12 cellular contexts compared by ENCODE assay signal in genomic region chr12:52971701-52972329, GRCh38. TPM values are rescaled to one million over a fixed set of nuclear protein-coding genes. Genes with fewer than 3 reads are reported as not detected.
DNase-seq lines count a peak whose midpoint lies in the region; TF ChIP-seq lines count a peak whose summit lies in the region.
"Had no signal": no experiment of that assay in that cellular context is flagged by ENCODE, and none has a peak within 500 bp of the region (broad histone marks: within the 10 kb centered on the region; RNA-seq: fewer than 3 reads in every experiment).

No MANE protein-coding gene starts in this region.

- H3K27ac ChIP-seq in HEK293 (ENCODE audit: extremely low read depth, low read depth, low read length) (no peak overlapping the region; the same call in 1 of the 2 replicates), thyroid gland (peak overlapping the region in 2 of 3 donors; percentile 4 to 53), testis (no peak overlapping the region)

- H3K36me3 ChIP-seq in HEK293 (ENCODE audit: control insufficient read depth in 2 of 2, insufficient read depth in 1 of 2, low read length in 2 of 2) (no peaks in the 10 kb centered on the region), thyroid gland (no peaks in the 10 kb centered on the region), testis (ENCODE audit: low read depth, missing control alignments) (no peaks in the 10 kb centered on the region)

- CTCF ChIA-PET in HEK293 (lab: Yijun Ruan, JAX) = interaction anchor here (0.6 to 3.2 kb wide), 9 partner anchors 9 to 757 kb away, joined by 3 to 24 read pairs (median 6); partner anchors contain the start of gene KRT8

- POLR2A ChIA-PET in HEK293 (lab: Yijun Ruan, JAX) = interaction anchor here (0.6 to 5.1 kb wide), 5 partner anchors 22 to 75 kb away, joined by 4 to 48 read pairs (median 6); partner anchors contain the start of genes KRT18 and KRT8

- H3K27me3 ChIP-seq in thyroid gland (no peaks in the 10 kb centered on the region), testis (no peaks in the 10 kb centered on the region)

- TF ChIP-seq CTCF in HEK293 (tag by site-specific recombination; IDR thresholded peaks at IDR 0.05) (no peak), fibroblast of pulmonary artery (IDR thresholded peaks at IDR 0.05; ENCODE audit: low read length, missing control alignments) (no peak), thyroid gland (IDR thresholded peaks at IDR 0.05) (no peak), testis (IDR thresholded peaks at IDR 0.05) (no peak)

- TF ChIP-seq POLR2A in thyroid gland (IDR thresholded peaks at IDR 0.05) (no peak), testis (IDR thresholded peaks at IDR 0.05) (no peak)

- WGBS in thyroid gland, 2 donors = 85 to 94% methylated on average over 8 of the region's 8 CpGs
- WGBS in testis, 2 donors = 73 to 80% methylated on average over 7 to 8 of the region's 8 CpGs

- intact Hi-C loops in thyroid gland (cut with DNase I) (no loop called here), testis (cut with DNase I; ENCODE audit: low total_unique reads) (no loop called here)

- H3K9me3 ChIP-seq in HEK293 (ENCODE audit: control insufficient read depth, insufficient read depth, low read depth, low read length) = no peaks in the 10 kb centered on the region
- H3K9me3 ChIP-seq in thyroid gland = no peaks in the 10 kb centered on the region
- no peaks in the 10 kb centered on the region for H3K9me3 ChIP-seq in testis

- peak; percentile 62 for DNase-seq in T1000 (lab: John Stamatoyannopoulos, UW)
- peak; percentile 66 for DNase-seq in fibroblast of pulmonary artery (ENCODE audit: low read depth)
- DNase-seq in thyroid gland = no peak
- DNase-seq in activated naive CD4-positive, alpha-beta T cell treated with anti-CD3 and anti-CD28 coated beads, Interleukin-2, amount 50 U/mL, for 16 hours = no peak
- no peak for DNase-seq in testis
- no peak for DNase-seq in anterior cingulate cortex (lab: John Stamatoyannopoulos, UW)
- no peak for DNase-seq in NCI-H2196 treated with DMSO at 0.1 percent for 48 hours (lab: John Stamatoyannopoulos, UW; ENCODE audit: unreplicated experiment)
- DNase-seq: activated CD8-positive, alpha-beta memory T cell treated with anti-CD3 and anti-CD28 coated beads for 24 hours; caudate nucleus; NCI-H2029 treated with DMSO at 0.1 percent for 48 hours; SHP77 had no signal

- H3K4me1 ChIP-seq in HEK293 (ENCODE audit: control insufficient read depth, insufficient read depth, low read length) (peaks cover 4% of the 10 kb centered on the region), thyroid gland (peaks cover 28 to 38% of the 10 kb centered on the region in 2 donors), testis (peaks cover 10% of the 10 kb centered on the region)

- H3K4me3 ChIP-seq in HEK293 (ENCODE audit: low read depth, low read length) (no peak overlapping the region), fibroblast of pulmonary artery (replicated peaks; ENCODE audit: low read depth, low read length) (no peak overlapping the region), thyroid gland (replicated peaks in 1 of 3) (no peak overlapping the region), testis (no peak overlapping the region)

TF ChIP-seq in HEK293, 187 proteins besides CTCF, POLR2A, EP300 and RAD21:
- TF ChIP-seq ZIC2 (tag by site-specific recombination; IDR thresholded peaks at IDR 0.05) (peak; percentile 48), ZNF433 (tag by site-specific recombination; IDR thresholded peaks at IDR 0.05; ENCODE audit: low read depth) (no peak), GLIS1 (tag by site-specific recombination; IDR thresholded peaks at IDR 0.05) (peak; percentile 10; the same call in 1 of the 2 replicates), PRDM1 (tag by site-specific recombination; IDR thresholded peaks at IDR 0.05) (peak; percentile 78)

RNA-seq across cellular contexts. Expression of gene KRT18, which starts 22.9 kb away (rescaled TPM):
- total RNA-seq in thyroid gland = 100 to 1,000 TPM; 389 to 648 (median 540) TPM
- total RNA-seq in testis = 10 to 100 TPM; 20.2 to 35.9 TPM
- polyA plus RNA-seq in testis (ENCODE audit: insufficient read depth, low read depth, low replicate concordance) = 51.9 TPM

RNA-seq across cellular contexts. Expression of gene EIF4B, which starts 34.4 kb away (rescaled TPM):
- 100 to 1,000 TPM; 428 to 704 (median 567) TPM for total RNA-seq in thyroid gland
- total RNA-seq in testis = 100 to 1,000 TPM; 219 to 305 TPM
- polyA plus RNA-seq in testis (ENCODE audit: insufficient read depth, low read depth, low replicate concordance) = 249 TPM

Comparison
In these comparisons a context has a peak if more than half of its experiments do, and no peak if none do; other contexts are left out.
1. H3K27ac ChIP-seq: peak in thyroid gland (2 of 3); none in HEK293 (single experiment) and testis (0 of 2).
2. DNase-seq: peak in T1000 (single experiment) and fibroblast of pulmonary artery (single experiment); none in thyroid gland (0 of 2), activated naive CD4-positive, alpha-beta T cell treated with anti-CD3 and anti-CD28 coated beads, Interleukin-2, amount 50 U/mL, for 16 hours (single experiment), testis (single experiment), anterior cingulate cortex (0 of 58) and NCI-H2196 treated with DMSO at 0.1 percent for 48 hours (single experiment).
3. RNA of gene KRT18, which starts 22.9 kb away (total RNA-seq): 389 to 648 TPM in thyroid gland; 20.2 to 35.9 TPM in testis; every median in the first group is over 10 times any median in the second.